ENCODE assay signal across 8 cellular contexts in the genomic region with DNA sequence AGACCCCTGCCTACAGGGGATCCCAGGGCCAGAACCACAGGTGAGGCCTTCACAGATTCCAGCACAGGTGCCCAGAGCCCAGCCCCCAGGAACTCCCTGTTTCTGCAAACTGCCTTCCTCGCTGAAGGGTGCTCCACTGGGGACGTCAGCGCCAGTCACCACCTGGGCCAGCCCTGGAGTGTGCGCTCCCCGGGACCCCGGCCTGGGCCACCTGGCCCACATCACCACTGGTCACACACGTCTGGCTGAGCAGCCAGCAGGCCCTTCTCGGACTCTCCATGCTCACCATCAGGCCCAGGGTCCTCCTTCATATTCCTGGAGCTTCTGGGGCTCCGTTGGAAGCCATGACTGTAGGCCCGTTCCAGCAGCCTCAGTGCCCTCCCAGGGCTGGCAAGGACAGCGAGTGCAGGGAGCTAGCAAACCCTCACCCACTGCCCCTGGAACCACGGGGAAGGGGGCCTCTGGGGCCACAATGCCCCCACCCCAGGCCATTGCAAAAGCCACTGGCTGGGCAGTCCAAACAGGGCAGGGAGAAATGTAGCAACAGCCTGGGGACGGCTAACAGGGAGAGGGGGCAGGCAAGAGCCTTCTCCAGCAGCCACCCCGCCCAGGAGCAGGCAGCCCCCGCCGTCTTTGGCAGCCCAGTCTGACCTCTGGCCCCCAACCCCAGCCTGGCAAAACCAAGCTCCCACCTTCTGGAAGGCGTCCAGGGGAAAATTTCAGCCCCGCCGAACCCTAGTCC. TPM values are rescaled to one million over a fixed set of nuclear protein-coding genes. Genes with fewer than 3 reads are reported as not detected.
DNase-seq lines count a peak whose midpoint lies in the region; ATAC-seq and TF ChIP-seq lines count a peak whose summit lies in the region.

No MANE protein-coding gene starts in this region.

- H3K4me2 ChIP-seq in Karpas-422 (ENCODE audit: low read depth, low read length, poor library complexity, severe bottlenecking) = peak overlapping the region; percentile 92

- H3K9ac ChIP-seq in Karpas-422 (ENCODE audit: low read length) (peak overlapping the region; percentile 95), mucosa of stomach (ENCODE audit: low read length) (peak overlapping the region; percentile 86)

- peak; percentile 72 for DNase-seq in AG20443 (ENCODE audit: low spot score)
- no peak for DNase-seq in Karpas-422
- DNase-seq in coronary artery (ENCODE audit: low spot score) = no peak
- DNase-seq in H4 (ENCODE audit: low spot score) = no peak
- no peak for DNase-seq in NCI-H2196 (lab: John Stamatoyannopoulos, UW; ENCODE audit: unreplicated experiment)
- DNase-seq in middle frontal gyrus (ENCODE audit: extremely low spot score, low spot score) = no peak

- no peaks in the 10 kb centered on the region for H3K9me3 ChIP-seq in Karpas-422 (ENCODE audit: low read length)
- H3K9me3 ChIP-seq in mucosa of stomach (ENCODE audit: control insufficient read depth, low read length) = no peaks in the 10 kb centered on the region

- no peak overlapping the region for H2AFZ ChIP-seq in Karpas-422 (ENCODE audit: low read length)

- ATAC-seq in HG02588 (IDR thresholded peaks at IDR 0.05; ENCODE audit: unreplicated experiment) = no peak

- H3K27me3 ChIP-seq in Karpas-422 (ENCODE audit: low read length) = no peaks in the 10 kb centered on the region
- H3K27me3 ChIP-seq in mucosa of stomach (ENCODE audit: control insufficient read depth, insufficient read depth, low read length) = no peaks in the 10 kb centered on the region

- no peaks in the 10 kb centered on the region for H3K9me2 ChIP-seq in Karpas-422 (replicated peaks; ENCODE audit: insufficient read depth, low read length)

- TF ChIP-seq CTCF in coronary artery (IDR thresholded peaks at IDR 0.05) = no peak

- peak overlapping the region; percentile 91 for H3K4me3 ChIP-seq in Karpas-422 (ENCODE audit: low read length)
- H3K4me3 ChIP-seq in coronary artery = peak overlapping the region; percentile 87
- peak overlapping the region; percentile 69 for H3K4me3 ChIP-seq in mucosa of stomach (ENCODE audit: low read length)

- peaks cover 22% of the 10 kb centered on the region for H4K20me1 ChIP-seq in Karpas-422 (ENCODE audit: insufficient read depth, low read depth, low read length)

- peaks cover 7% of the 10 kb centered on the region for H3K79me2 ChIP-seq in Karpas-422 (ENCODE audit: low read length)

- no peaks in the 10 kb centered on the region for H3K36me3 ChIP-seq in Karpas-422 (ENCODE audit: insufficient read depth, low read length)
- H3K36me3 ChIP-seq in mucosa of stomach (ENCODE audit: control insufficient read depth, insufficient read depth, low read length) = no peaks in the 10 kb centered on the region

- H3K4me1 ChIP-seq in Karpas-422 (ENCODE audit: low read length) (peaks cover 14% of the 10 kb centered on the region), mucosa of stomach (ENCODE audit: control insufficient read depth, insufficient read depth, low read length) (peaks cover 51% of the 10 kb centered on the region)

- H3K27ac ChIP-seq in Karpas-422 (ENCODE audit: low read length) (no peak overlapping the region), coronary artery (peak overlapping the region in 1 of 2 donors; percentile 87)

RNA-seq across cellular contexts. Expression of a gene that starts 1.3 kb away (rescaled TPM):
- total RNA-seq in Karpas-422 (2014; rRNA removed; shearing (Covaris generic); ENCODE audit: low replicate concordance) = 12.3 and 38.5 TPM in 2 replicates
- total RNA-seq in H4 (2014; rRNA removed; shearing (Covaris generic)) = 32.3 and 33.8 TPM in 2 replicates

RNA-seq across cellular contexts. Expression of a gene that starts 23.2 kb away (rescaled TPM):
- total RNA-seq in Karpas-422 (2014; rRNA removed; shearing (Covaris generic); ENCODE audit: low replicate concordance) = not detected in 2 replicates
- total RNA-seq in H4 (2014; rRNA removed; shearing (Covaris generic)) = 60.2 and 76.5 TPM in 2 replicates

RNA-seq across cellular contexts. Expression of a gene that starts 26.4 kb away (rescaled TPM):
- total RNA-seq in Karpas-422 (2014; rRNA removed; shearing (Covaris generic); ENCODE audit: low replicate concordance) = not detected in 2 replicates
- 3.8 and 6.1 TPM in 2 replicates for total RNA-seq in H4 (2014; rRNA removed; shearing (Covaris generic))

RNA-seq across cellular contexts. Expression of a gene that starts 56.8 kb away (rescaled TPM):
- not detected in 2 replicates for total RNA-seq in Karpas-422 (2014; rRNA removed; shearing (Covaris generic); ENCODE audit: low replicate concordance)
- total RNA-seq in H4 (2014; rRNA removed; shearing (Covaris generic)) = not detected in 2 replicates

Comparison
In these comparisons a context has a peak if more than half of its experiments do, and no peak if none do; other contexts are left out.
1. RNA of a gene that starts 23.2 kb away (total RNA-seq): 60.2 to 76.5 TPM in H4; not detected in Karpas-422; every median in the first group is over 10 times any median in the second.
2. Peak in every context shown above with its lines, with median percentiles within 50 percentile points of each other: H3K4me3 ChIP-seq.